11 cellular contexts compared by ENCODE assay signal in the genomic region with DNA sequence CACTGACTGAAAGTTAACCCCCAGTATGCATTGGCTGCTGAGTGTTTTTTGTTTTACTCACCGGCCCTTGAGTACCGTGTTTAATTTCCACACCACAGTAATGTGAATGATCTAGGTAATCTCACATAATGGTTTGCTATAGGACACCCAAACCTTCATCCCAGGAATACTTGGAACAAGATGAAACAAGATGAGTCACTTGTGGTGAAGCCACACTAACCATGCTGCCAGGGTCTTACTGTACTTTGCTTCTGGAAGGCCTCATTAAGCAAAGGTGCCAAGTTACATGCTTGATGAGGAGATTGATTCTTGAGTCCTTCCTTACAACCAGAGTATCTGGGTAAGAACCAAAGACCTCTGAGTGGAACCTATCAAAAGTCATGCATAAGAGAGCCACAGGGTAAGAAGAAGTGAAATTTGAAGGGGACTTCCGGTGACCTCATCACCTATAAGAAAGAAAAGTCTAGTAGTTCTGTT.
DNase-seq lines count a peak whose midpoint lies in the region; ATAC-seq and TF ChIP-seq lines count a peak whose summit lies in the region.
"Had no signal": no experiment of that assay in that cellular context is flagged by ENCODE, and none has a peak within 500 bp of the region (broad histone marks: within the 10 kb centered on the region; RNA-seq: fewer than 3 reads in every experiment).

No MANE protein-coding gene starts in this region.

- H3K27ac Mint-ChIP-seq in activated T-cell treated with anti-CD3 and anti-CD28 coated beads, Interleukin-2, amount 50 U/mL, for 24 hours: peak overlapping the region; percentile 13
- H3K27ac Mint-ChIP-seq in activated naive CD8-positive, alpha-beta T cell treated with anti-CD3 and anti-CD28 coated beads, Interleukin-2, amount 10 ng/mL, durations not matched to agents 7 days and 5 days: no peak overlapping the region
- peak overlapping the region; percentile 75 for H3K27ac Mint-ChIP-seq in stimulated activated naive B cell treated with anti-CD40 and anti-IgM and Interleukin-4, amounts not matched to agents 10 μg/mL and 1 μg/mL and 100 μg/mL, for 72 hours

- intact Hi-C loops in heart right ventricle (cut with DNase I) (no loop called here), spleen (cut with DNase I; ENCODE audit: low total_unique reads) (no loop called here)

- no peaks in the 10 kb centered on the region for H3K27me3 Mint-ChIP-seq in activated T-cell treated with anti-CD3 and anti-CD28 coated beads, Interleukin-2, amount 50 U/mL, for 24 hours
- H3K27me3 Mint-ChIP-seq in activated naive CD8-positive, alpha-beta T cell treated with anti-CD3 and anti-CD28 coated beads, Interleukin-2, amount 10 ng/mL, durations not matched to agents 7 days and 5 days: no peaks in the 10 kb centered on the region
- no peaks in the 10 kb centered on the region for H3K27me3 Mint-ChIP-seq in stimulated activated naive B cell treated with anti-CD40 and anti-IgM and Interleukin-4, amounts not matched to agents 10 μg/mL and 1 μg/mL and 100 μg/mL, for 72 hours
- H3K27me3 Mint-ChIP-seq: central memory CD8-positive, alpha-beta T cell had no signal

- H3K4me1 ChIP-seq in heart right ventricle (no peaks in the 10 kb centered on the region), spleen (no peaks in the 10 kb centered on the region)

- H3K36me3 ChIP-seq in heart right ventricle (no peaks in the 10 kb centered on the region), spleen (no peaks in the 10 kb centered on the region)

- no peak for DNase-seq in activated T-cell treated with anti-CD3 and anti-CD28 coated beads, Interleukin-2, amount 50 U/mL, for 24 hours
- no peak for DNase-seq in activated T-cell treated with anti-CD3 and anti-CD28 coated beads, Interleukin-2, amount 50 U/mL, for 1 hour
- DNase-seq in activated naive CD8-positive, alpha-beta T cell treated with anti-CD3 and anti-CD28 coated beads, Interleukin-2, amount 10 ng/mL, durations not matched to agents 7 days and 5 days: no peak
- peak; percentile 38 for DNase-seq in stimulated activated naive B cell treated with anti-CD40 and anti-IgM and Interleukin-4, amounts not matched to agents 10 μg/mL and 1 μg/mL and 100 μg/mL, for 72 hours
- DNase-seq in NCI-H774 (lab: John Stamatoyannopoulos, UW) (no peak), heart right ventricle (no peak), spleen (no peak)
- DNase-seq: kidney, NCI-H1436 had no signal

- H3K9me3 ChIP-seq in heart right ventricle (peaks cover 0 to 3% (median 0%) of the 10 kb centered on the region in 11 donors), spleen (no peaks in the 10 kb centered on the region)

- H3K4me3 ChIP-seq in heart right ventricle (no peak overlapping the region), spleen (no peak overlapping the region)

- no peaks in the 10 kb centered on the region for H3K36me3 Mint-ChIP-seq in activated T-cell treated with anti-CD3 and anti-CD28 coated beads, Interleukin-2, amount 50 U/mL, for 24 hours (ENCODE audit: low read depth)
- H3K36me3 Mint-ChIP-seq in activated naive CD8-positive, alpha-beta T cell treated with anti-CD3 and anti-CD28 coated beads, Interleukin-2, amount 10 ng/mL, durations not matched to agents 7 days and 5 days: peaks cover 2% of the 10 kb centered on the region
- peaks cover 4 to 13% of the 10 kb centered on the region in 2 donors for H3K36me3 Mint-ChIP-seq in stimulated activated naive B cell treated with anti-CD40 and anti-IgM and Interleukin-4, amounts not matched to agents 10 μg/mL and 1 μg/mL and 100 μg/mL, for 72 hours

- 97 to 98% methylated on average over 3 of the region's 3 CpGs for WGBS in heart right ventricle, 2 donors
- 72 to 84% (median 77%) methylated on average over 3 of the region's 3 CpGs for WGBS in spleen, 5 donors

- no peak for TF ChIP-seq POLR2A in spleen (IDR thresholded peaks at IDR 0.05)

- no peaks in the 10 kb centered on the region for H3K9me3 Mint-ChIP-seq in activated T-cell treated with anti-CD3 and anti-CD28 coated beads, Interleukin-2, amount 50 U/mL, for 24 hours
- peaks cover 5% of the 10 kb centered on the region for H3K9me3 Mint-ChIP-seq in activated naive CD8-positive, alpha-beta T cell treated with anti-CD3 and anti-CD28 coated beads, Interleukin-2, amount 10 ng/mL, durations not matched to agents 7 days and 5 days
- peaks cover 0 to 2% of the 10 kb centered on the region in 2 donors for H3K9me3 Mint-ChIP-seq in stimulated activated naive B cell treated with anti-CD40 and anti-IgM and Interleukin-4, amounts not matched to agents 10 μg/mL and 1 μg/mL and 100 μg/mL, for 72 hours
- H3K9me3 Mint-ChIP-seq: central memory CD8-positive, alpha-beta T cell had no signal

- POLR2A ChIA-PET in activated naive CD8-positive, alpha-beta T cell treated with anti-CD3 and anti-CD28 coated beads, Interleukin-2, amount 10 ng/mL, durations not matched to agents 7 days and 5 days (lab: Charles Lee): no interaction called here

- ATAC-seq in HG03045 (IDR thresholded peaks at IDR 0.05; ENCODE audit: unreplicated experiment): peak; percentile 60
- ATAC-seq in activated naive CD8-positive, alpha-beta T cell treated with anti-CD3 and anti-CD28 coated beads, Interleukin-2, amount 10 ng/mL, durations not matched to agents 7 days and 5 days (ENCODE audit: low read depth): peak; percentile 36
- ATAC-seq in stimulated activated naive B cell treated with anti-CD40 and anti-IgM and Interleukin-4, amounts not matched to agents 10 μg/mL and 1 μg/mL and 100 μg/mL, for 72 hours (replicated peaks): peak; percentile 100
- no peak for ATAC-seq in heart right ventricle

- H3K27me3 ChIP-seq in heart right ventricle: no peaks in the 10 kb centered on the region
- no peaks in the 10 kb centered on the region for H3K27me3 ChIP-seq in spleen (replicated peaks in 1 of 7)

- H3K27ac ChIP-seq in heart right ventricle (no peak overlapping the region), spleen (no peak overlapping the region)

- H3K4me1 Mint-ChIP-seq in activated T-cell treated with anti-CD3 and anti-CD28 coated beads, Interleukin-2, amount 50 U/mL, for 24 hours (ENCODE audit: low read depth): peaks cover 21% of the 10 kb centered on the region
- peaks cover 11% of the 10 kb centered on the region for H3K4me1 Mint-ChIP-seq in activated naive CD8-positive, alpha-beta T cell treated with anti-CD3 and anti-CD28 coated beads, Interleukin-2, amount 10 ng/mL, durations not matched to agents 7 days and 5 days
- H3K4me1 Mint-ChIP-seq in stimulated activated naive B cell treated with anti-CD40 and anti-IgM and Interleukin-4, amounts not matched to agents 10 μg/mL and 1 μg/mL and 100 μg/mL, for 72 hours: peaks cover 21 to 36% of the 10 kb centered on the region in 2 donors
- H3K4me1 Mint-ChIP-seq: central memory CD8-positive, alpha-beta T cell had no signal

- TF ChIP-seq CTCF in heart right ventricle (IDR thresholded peaks at IDR 0.05) (no peak), spleen (IDR thresholded peaks at IDR 0.05 in 8 of 11, conservative IDR thresholded peaks at IDR 0.05 in 3 of 11) (no peak)

- H3K4me3 Mint-ChIP-seq in activated T-cell treated with anti-CD3 and anti-CD28 coated beads, Interleukin-2, amount 50 U/mL, for 24 hours: no peak overlapping the region
- no peak overlapping the region for H3K4me3 Mint-ChIP-seq in activated naive CD8-positive, alpha-beta T cell treated with anti-CD3 and anti-CD28 coated beads, Interleukin-2, amount 10 ng/mL, durations not matched to agents 7 days and 5 days
- peak overlapping the region; percentile 22 to 55 for H3K4me3 Mint-ChIP-seq in stimulated activated naive B cell treated with anti-CD40 and anti-IgM and Interleukin-4, amounts not matched to agents 10 μg/mL and 1 μg/mL and 100 μg/mL, for 72 hours
- H3K4me3 Mint-ChIP-seq: central memory CD8-positive, alpha-beta T cell had no signal

Comparison
In these comparisons a context has a peak if more than half of its experiments do, and no peak if none do; other contexts are left out.
1. H3K4me3 Mint-ChIP-seq: peak in stimulated activated naive B cell treated with anti-CD40 and anti-IgM and Interleukin-4, amounts not matched to agents 10 μg/mL and 1 μg/mL and 100 μg/mL, for 72 hours (2 of 2); none in activated T-cell treated with anti-CD3 and anti-CD28 coated beads, Interleukin-2, amount 50 U/mL, for 24 hours (single experiment) and activated naive CD8-positive, alpha-beta T cell treated with anti-CD3 and anti-CD28 coated beads, Interleukin-2, amount 10 ng/mL, durations not matched to agents 7 days and 5 days (single experiment).
2. ATAC-seq: peak in HG03045 (single experiment), activated naive CD8-positive, alpha-beta T cell treated with anti-CD3 and anti-CD28 coated beads, Interleukin-2, amount 10 ng/mL, durations not matched to agents 7 days and 5 days (single experiment) and stimulated activated naive B cell treated with anti-CD40 and anti-IgM and Interleukin-4, amounts not matched to agents 10 μg/mL and 1 μg/mL and 100 μg/mL, for 72 hours (2 of 2); none in heart right ventricle (0 of 8).